Comparison of ENCODE assay signal across 2 cellular contexts in the genomic region with DNA sequence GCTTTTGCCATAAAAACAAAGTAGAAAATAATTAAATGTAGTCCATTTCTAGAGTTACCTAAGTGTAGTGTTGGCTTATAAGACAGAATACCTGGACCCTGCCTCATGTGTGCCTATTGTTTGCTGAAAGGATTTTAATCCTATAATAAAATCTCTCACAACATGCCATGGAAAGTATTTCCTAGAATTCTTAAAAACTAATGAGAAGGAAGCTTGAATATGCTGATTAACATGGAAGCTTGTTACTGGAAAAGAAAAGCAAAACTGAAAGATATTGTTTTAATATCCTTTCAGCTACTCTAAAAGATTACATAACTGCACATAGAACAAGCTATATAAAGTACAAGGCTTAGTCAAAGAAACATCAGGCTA.
TF ChIP-seq lines count a peak whose summit lies in the region.

No MANE protein-coding gene starts in this region.

TF ChIP-seq in HCT116, 20 proteins besides CTCF, POLR2A, EP300 and RAD21:
- TF ChIP-seq SP1 (IDR thresholded peaks at IDR 0.05; ENCODE audit: low read depth) (no peak), SRF (IDR thresholded peaks at IDR 0.05; ENCODE audit: low read depth) (no peak), EZH2phosphoT487 (IDR thresholded peaks at IDR 0.05; ENCODE audit: borderline replicate concordance) (no peak), YY1 (IDR thresholded peaks at IDR 0.05; ENCODE audit: extremely low read depth, insufficient replicate concordance, low read depth, low read length) (no peak), TCF7L2 (IDR thresholded peaks at IDR 0.05; ENCODE audit: borderline replicate concordance, extremely low read depth, insufficient read depth, insufficient read length) (no peak), JUND (IDR thresholded peaks at IDR 0.05) (no peak), ZFX (IDR thresholded peaks at IDR 0.05) (no peak)
TF ChIP-seq in HCT116: peak in this region for 0.

TF ChIP-seq in K562, 482 proteins besides CTCF, POLR2A, EP300 and RAD21:
- TF ChIP-seq, protein P1, sequence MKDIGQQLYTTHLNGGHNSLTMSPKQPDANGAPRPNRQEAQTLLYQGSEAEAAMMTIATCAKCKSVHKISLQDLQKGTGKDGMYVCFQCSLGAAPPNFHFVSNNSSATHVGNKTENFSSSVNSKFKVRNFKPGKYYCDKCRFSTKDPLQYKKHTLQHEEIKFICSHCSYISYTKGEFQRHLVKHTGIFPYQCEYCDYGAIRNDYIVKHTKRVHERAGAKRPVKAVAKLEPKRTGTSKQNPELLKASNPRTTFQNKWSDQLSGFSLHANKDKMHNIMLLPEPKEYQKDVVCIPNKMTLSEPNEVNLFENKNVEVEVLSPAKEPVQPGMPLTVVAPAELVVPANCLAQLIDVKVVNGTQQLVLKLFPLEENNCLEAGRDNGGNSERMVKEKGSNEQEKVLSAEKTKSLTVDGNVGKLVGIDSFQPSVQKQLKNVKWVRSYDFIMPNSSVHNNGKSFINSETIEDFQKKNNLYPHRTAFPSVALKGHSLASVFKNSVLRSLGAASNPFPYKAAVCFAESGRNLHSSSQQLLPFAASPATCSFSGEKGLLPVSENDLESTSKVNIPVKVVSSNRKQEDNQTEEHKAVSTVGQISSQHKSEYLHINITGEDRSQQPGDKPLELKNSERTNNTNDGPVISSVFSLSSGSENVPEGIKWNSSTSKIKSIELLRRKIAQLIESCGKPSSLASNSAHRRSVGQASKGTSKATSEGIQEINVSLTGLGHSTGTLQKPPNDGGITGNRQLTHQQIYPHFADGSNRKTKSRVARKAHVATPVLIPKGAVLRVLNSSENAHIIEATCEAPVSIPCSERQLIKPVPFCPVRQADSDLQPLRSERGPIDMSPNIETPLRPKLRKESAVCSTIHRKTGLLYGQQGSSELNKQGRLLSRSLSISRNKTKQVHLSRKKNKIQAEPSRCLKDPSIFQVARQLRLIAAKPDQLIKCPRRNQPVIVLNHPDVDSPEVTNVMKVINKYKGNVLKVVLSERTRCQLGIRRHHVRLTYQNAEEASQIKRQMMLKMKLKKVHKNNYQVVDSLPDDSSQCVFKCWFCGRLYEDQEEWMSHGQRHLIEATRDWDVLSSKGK (CRISPR knock-in tag; IDR thresholded peaks at IDR 0.05): no peak
- TF ChIP-seq ZFPM2 (CRISPR knock-in tag; IDR thresholded peaks at IDR 0.05): 0 out of 2 replicates have a peak, but pooled peaks have one; percentile 55
- no peak for TF ChIP-seq TARDBP (IDR thresholded peaks at IDR 0.05)
- no peak for TF ChIP-seq ARID1B (IDR thresholded peaks at IDR 0.05)
- TF ChIP-seq MIER1 (IDR thresholded peaks at IDR 0.05; ENCODE audit: low read depth): 0 out of 2 replicates have a peak, but pooled peaks have one; percentile 14
- peak; percentile 74; the same call in 1 of the 2 replicates for TF ChIP-seq GTF2E2 (tag; IDR thresholded peaks at IDR 0.05)
- TF ChIP-seq ZNF707 (CRISPR knock-in tag; conservative IDR thresholded peaks at IDR 0.05): no peak
- TF ChIP-seq, protein P2, sequence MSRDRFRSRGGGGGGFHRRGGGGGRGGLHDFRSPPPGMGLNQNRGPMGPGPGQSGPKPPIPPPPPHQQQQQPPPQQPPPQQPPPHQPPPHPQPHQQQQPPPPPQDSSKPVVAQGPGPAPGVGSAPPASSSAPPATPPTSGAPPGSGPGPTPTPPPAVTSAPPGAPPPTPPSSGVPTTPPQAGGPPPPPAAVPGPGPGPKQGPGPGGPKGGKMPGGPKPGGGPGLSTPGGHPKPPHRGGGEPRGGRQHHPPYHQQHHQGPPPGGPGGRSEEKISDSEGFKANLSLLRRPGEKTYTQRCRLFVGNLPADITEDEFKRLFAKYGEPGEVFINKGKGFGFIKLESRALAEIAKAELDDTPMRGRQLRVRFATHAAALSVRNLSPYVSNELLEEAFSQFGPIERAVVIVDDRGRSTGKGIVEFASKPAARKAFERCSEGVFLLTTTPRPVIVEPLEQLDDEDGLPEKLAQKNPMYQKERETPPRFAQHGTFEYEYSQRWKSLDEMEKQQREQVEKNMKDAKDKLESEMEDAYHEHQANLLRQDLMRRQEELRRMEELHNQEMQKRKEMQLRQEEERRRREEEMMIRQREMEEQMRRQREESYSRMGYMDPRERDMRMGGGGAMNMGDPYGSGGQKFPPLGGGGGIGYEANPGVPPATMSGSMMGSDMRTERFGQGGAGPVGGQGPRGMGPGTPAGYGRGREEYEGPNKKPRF (IDR thresholded peaks at IDR 0.05; ENCODE audit: low read depth, low read length): no peak
- TF ChIP-seq, protein P3, sequence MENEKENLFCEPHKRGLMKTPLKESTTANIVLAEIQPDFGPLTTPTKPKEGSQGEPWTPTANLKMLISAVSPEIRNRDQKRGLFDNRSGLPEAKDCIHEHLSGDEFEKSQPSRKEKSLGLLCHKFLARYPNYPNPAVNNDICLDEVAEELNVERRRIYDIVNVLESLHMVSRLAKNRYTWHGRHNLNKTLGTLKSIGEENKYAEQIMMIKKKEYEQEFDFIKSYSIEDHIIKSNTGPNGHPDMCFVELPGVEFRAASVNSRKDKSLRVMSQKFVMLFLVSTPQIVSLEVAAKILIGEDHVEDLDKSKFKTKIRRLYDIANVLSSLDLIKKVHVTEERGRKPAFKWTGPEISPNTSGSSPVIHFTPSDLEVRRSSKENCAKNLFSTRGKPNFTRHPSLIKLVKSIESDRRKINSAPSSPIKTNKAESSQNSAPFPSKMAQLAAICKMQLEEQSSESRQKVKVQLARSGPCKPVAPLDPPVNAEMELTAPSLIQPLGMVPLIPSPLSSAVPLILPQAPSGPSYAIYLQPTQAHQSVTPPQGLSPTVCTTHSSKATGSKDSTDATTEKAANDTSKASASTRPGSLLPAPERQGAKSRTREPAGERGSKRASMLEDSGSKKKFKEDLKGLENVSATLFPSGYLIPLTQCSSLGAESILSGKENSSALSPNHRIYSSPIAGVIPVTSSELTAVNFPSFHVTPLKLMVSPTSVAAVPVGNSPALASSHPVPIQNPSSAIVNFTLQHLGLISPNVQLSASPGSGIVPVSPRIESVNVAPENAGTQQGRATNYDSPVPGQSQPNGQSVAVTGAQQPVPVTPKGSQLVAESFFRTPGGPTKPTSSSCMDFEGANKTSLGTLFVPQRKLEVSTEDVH (IDR thresholded peaks at IDR 0.05; ENCODE audit: low read depth, partially characterized antibody): no peak
- TF ChIP-seq ZNF512 (tag; IDR thresholded peaks at IDR 0.05): peak; percentile 22
- TF ChIP-seq, protein P4, sequence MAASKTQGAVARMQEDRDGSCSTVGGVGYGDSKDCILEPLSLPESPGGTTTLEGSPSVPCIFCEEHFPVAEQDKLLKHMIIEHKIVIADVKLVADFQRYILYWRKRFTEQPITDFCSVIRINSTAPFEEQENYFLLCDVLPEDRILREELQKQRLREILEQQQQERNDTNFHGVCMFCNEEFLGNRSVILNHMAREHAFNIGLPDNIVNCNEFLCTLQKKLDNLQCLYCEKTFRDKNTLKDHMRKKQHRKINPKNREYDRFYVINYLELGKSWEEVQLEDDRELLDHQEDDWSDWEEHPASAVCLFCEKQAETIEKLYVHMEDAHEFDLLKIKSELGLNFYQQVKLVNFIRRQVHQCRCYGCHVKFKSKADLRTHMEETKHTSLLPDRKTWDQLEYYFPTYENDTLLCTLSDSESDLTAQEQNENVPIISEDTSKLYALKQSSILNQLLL (CRISPR knock-in tag; IDR thresholded peaks at IDR 0.05; ENCODE audit: borderline replicate concordance): no peak
- no peak for TF ChIP-seq BRD4 (IDR thresholded peaks at IDR 0.05)
- no peak for TF ChIP-seq SMARCA5 (IDR thresholded peaks at IDR 0.05)
- TF ChIP-seq CGGBP1 (CRISPR knock-in tag; IDR thresholded peaks at IDR 0.05): no peak
- no peak for TF ChIP-seq SRF (CRISPR knock-in tag; IDR thresholded peaks at IDR 0.05)
- TF ChIP-seq KAT7 (CRISPR knock-in tag; IDR thresholded peaks at IDR 0.05; ENCODE audit: borderline replicate concordance): 0 out of 2 replicates have a peak, but pooled peaks have one; percentile 18
